Comparison of ENCODE assay signal across 20 cellular contexts in the genomic region with DNA sequence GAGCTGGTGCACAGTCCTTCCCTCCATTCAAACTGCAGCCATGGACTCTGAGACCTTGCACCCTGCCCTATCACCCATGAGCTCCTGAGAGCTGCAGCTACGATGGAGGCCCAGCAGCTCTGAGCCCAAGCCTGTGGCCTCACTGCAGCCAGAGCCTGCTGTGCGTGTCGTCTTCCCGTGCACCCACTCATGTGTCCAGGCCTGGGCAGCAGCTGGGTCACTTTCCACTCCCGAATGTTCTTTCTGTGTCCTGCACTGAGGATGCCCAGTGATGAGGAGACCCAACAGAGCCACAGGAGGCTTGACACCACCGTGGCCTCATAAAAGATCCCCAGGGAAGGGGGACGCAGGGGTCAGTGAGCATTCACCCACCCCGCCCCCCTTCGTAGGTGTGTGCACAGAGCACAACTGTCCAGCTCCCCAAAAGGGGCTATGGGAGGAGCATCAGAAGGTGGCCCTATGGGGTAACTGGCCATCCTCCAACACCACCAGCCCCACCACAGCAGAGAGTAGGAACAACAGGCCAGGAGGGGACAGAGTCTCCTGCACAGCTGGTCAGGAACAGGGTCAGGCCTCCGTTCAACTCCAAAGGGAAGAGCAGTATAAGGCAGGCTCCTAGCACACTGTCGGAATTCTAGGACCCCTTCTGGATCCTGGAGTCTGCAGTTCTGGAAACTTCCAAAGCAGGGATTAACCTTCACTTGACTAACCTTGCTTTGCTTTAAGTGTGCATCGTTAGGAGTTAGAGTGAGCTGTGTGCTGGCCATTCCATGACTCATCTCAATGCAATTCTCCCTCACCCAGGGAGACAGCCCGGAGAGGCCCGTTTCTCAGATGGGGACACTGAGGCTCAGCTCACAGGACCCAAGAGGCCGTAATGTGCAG. TPM values are rescaled to one million over a fixed set of nuclear protein-coding genes. Genes with fewer than 3 reads are reported as not detected.
DNase-seq lines count a peak whose midpoint lies in the region; ATAC-seq and TF ChIP-seq lines count a peak whose summit lies in the region.
"Had no signal": no experiment of that assay in that cellular context is flagged by ENCODE, and none has a peak within 500 bp of the region (broad histone marks: within the 10 kb centered on the region; RNA-seq: fewer than 3 reads in every experiment).

No MANE protein-coding gene starts in this region.

- no peaks in the 10 kb centered on the region for H3K9me3 Mint-ChIP-seq in brain
- no peaks in the 10 kb centered on the region for H3K9me3 Mint-ChIP-seq in activated CD4-positive, alpha-beta T cell treated with anti-CD3 and anti-CD28 coated beads, Interleukin-2, amount 10 ng/mL, durations not matched to agents 24 days and 14 days
- H3K9me3 Mint-ChIP-seq: nephron progenitor cell; T-helper 2 cell treated with Interferon-gamma antibody and Interleukin-4, amounts not matched to agents 5 μg/mL and 100 μg/mL, for 36 hours had no signal

- no peak for TF ChIP-seq CTCF in HCT116 (IDR thresholded peaks at IDR 0.05 in 2 of 3, conservative IDR thresholded peaks at IDR 0.05 in 1 of 3; ENCODE audit: borderline replicate concordance in 1 of 3, insufficient read depth in 1 of 3, low read depth in 2 of 3, low read length in 2 of 3)
- no peak for TF ChIP-seq CTCF in brain (conservative IDR thresholded peaks at IDR 0.05)

- peaks cover 68% of the 10 kb centered on the region for H3K4me1 Mint-ChIP-seq in brain
- no peaks in the 10 kb centered on the region for H3K4me1 Mint-ChIP-seq in activated CD4-positive, alpha-beta T cell treated with anti-CD3 and anti-CD28 coated beads, Interleukin-2, amount 10 ng/mL, durations not matched to agents 24 days and 14 days

- peaks cover 16 to 28% of the 10 kb centered on the region in 2 experiments for H3K4me1 ChIP-seq in HCT116 (ENCODE audit: control insufficient read depth in 1 of 2, insufficient read depth in 2 of 2, low read length in 2 of 2)
- H3K4me1 ChIP-seq: body of pancreas had no signal

- no peaks in the 10 kb centered on the region for H3K9me3 ChIP-seq in HCT116 (ENCODE audit: control insufficient read depth in 1 of 2, insufficient read depth in 1 of 2, low read depth in 1 of 2, low read length in 2 of 2)
- H3K9me3 ChIP-seq: body of pancreas had no signal

- no peak overlapping the region for H2AFZ ChIP-seq in HCT116 (ENCODE audit: low read depth, low read length, poor library complexity, severe bottlenecking)

- no peaks in the 10 kb centered on the region for H4K20me1 ChIP-seq in HCT116 (ENCODE audit: insufficient read depth)

- BruUV-seq in HCT116 (replicated peaks; lab: Mats Ljungman, UMichigan) = no TSS peak

- intact Hi-C loops in HCT116 (cut with micrococcal nuclease) = no loop called here
- intact Hi-C loops in activated CD4-positive, alpha-beta T cell treated with anti-CD3 and anti-CD28 coated beads, Interleukin-2, amount 10 ng/mL, durations not matched to agents 24 days and 14 days (cut with micrococcal nuclease) = no loop called here

- H3K36me3 Mint-ChIP-seq in brain = no peaks in the 10 kb centered on the region
- no peaks in the 10 kb centered on the region for H3K36me3 Mint-ChIP-seq in activated CD4-positive, alpha-beta T cell treated with anti-CD3 and anti-CD28 coated beads, Interleukin-2, amount 10 ng/mL, durations not matched to agents 24 days and 14 days (ENCODE audit: low read depth)

- H3K27ac ChIP-seq in HCT116 (ENCODE audit: low read depth, low read length) = no peak overlapping the region
- H3K27ac ChIP-seq: body of pancreas had no signal

- 0 out of 2 replicates have a peak, but pooled peaks have one; percentile 24 for ATAC-seq in HCT116
- ATAC-seq: body of pancreas had no signal

- H3K36me3 ChIP-seq in HCT116 (ENCODE audit: control insufficient read depth in 1 of 2, insufficient read depth in 2 of 2, low read length in 2 of 2) = no peaks in the 10 kb centered on the region

- H3K9ac ChIP-seq in HCT116 (ENCODE audit: low read length) = no peak overlapping the region

- no peak for TF ChIP-seq RAD21 in HCT116 (IDR thresholded peaks at IDR 0.05; ENCODE audit: low read depth)

- H3K27me3 Mint-ChIP-seq in brain = peaks cover 5% of the 10 kb centered on the region
- H3K27me3 Mint-ChIP-seq in activated CD4-positive, alpha-beta T cell treated with anti-CD3 and anti-CD28 coated beads, Interleukin-2, amount 10 ng/mL, durations not matched to agents 24 days and 14 days = no peaks in the 10 kb centered on the region

- no peaks in the 10 kb centered on the region for H3K9me2 ChIP-seq in HCT116 (ENCODE audit: insufficient read depth)

- POLR2A ChIA-PET in HCT116 (lab: Charles Lee) = interaction anchor here (1.3 to 1.5 kb wide), 2 partner anchors 9 to 11 kb away, joined by 3 read pairs; no protein-coding TSS in a partner anchor

- RAD21 ChIA-PET in HCT116 (lab: Charles Lee; ENCODE audit: low non-redundant PET in 1 of 2, low total read pairs in 2 of 2, uncharacterized antibody in 2 of 2, unreplicated experiment in 2 of 2) = no interaction called here

- DNase-seq in AG08396 (ENCODE audit: low spot score) = peak; percentile 71
- no peak for DNase-seq in HCT116 (ENCODE audit: low read depth, low spot score)
- DNase-seq in kidney glomerular epithelial cell (lab: John Stamatoyannopoulos, UW) = peak; percentile 31
- no peak for DNase-seq in activated CD4-positive, alpha-beta T cell treated with anti-CD3 and anti-CD28 coated beads, Interleukin-2, amount 10 ng/mL, durations not matched to agents 24 days and 14 days
- no peak for DNase-seq in NCI-H146 treated with DMSO at 0.1 percent for 48 hours (lab: John Stamatoyannopoulos, UW; ENCODE audit: unreplicated experiment)
- DNase-seq in DMS153 (lab: John Stamatoyannopoulos, UW) = no peak
- no peak for DNase-seq in NCI-H446 treated with DMSO at 0.1 percent for 48 hours (lab: John Stamatoyannopoulos, UW)
- DNase-seq: activated CD4-positive, CD25-positive, alpha-beta regulatory T cell treated with anti-CD3 and anti-CD28 coated beads, Interleukin-2, amount 50 U/mL, for 72 hours; activated CD8-positive, alpha-beta memory T cell treated with anti-CD3 and anti-CD28 coated beads, Interleukin-2, amount 50 U/mL, for 4 hours; activated gamma-delta T cell treated with Interleukin-2 at 50 U/mL for 16 hours; body of pancreas; DMS 273 treated with DMSO at 0.1 percent for 48 hours; effector CD8-positive, alpha-beta T cell; NCI-H187 treated with DMSO at 0.1 percent for 48 hours; NCI-H524 treated with DMSO at 0.1 percent for 48 hours; nephron progenitor cell; retina; stimulated activated CD4-positive, alpha-beta T cell treated with anti-CD3 and anti-CD28 coated beads, Interleukin-1b, Interleukin-23, amount 100 ng/mL, for 48 hours had no signal

- no peak overlapping the region for H3K4me2 ChIP-seq in HCT116 (ENCODE audit: low read length)

- H3K27ac Mint-ChIP-seq in brain = peak overlapping the region; percentile 60 to 99 (median 97)
- no peak overlapping the region for H3K27ac Mint-ChIP-seq in activated CD4-positive, alpha-beta T cell treated with anti-CD3 and anti-CD28 coated beads, Interleukin-2, amount 10 ng/mL, durations not matched to agents 24 days and 14 days
- H3K27ac Mint-ChIP-seq: nephron progenitor cell; T-helper 2 cell treated with Interferon-gamma antibody and Interleukin-4, amounts not matched to agents 5 μg/mL and 100 μg/mL, for 36 hours had no signal

- no peak overlapping the region for H3K4me3 ChIP-seq in HCT116 (replicated peaks in 1 of 2; ENCODE audit: low read depth in 1 of 2, low read length in 2 of 2)
- H3K4me3 ChIP-seq: body of pancreas had no signal

- H3K4me3 Mint-ChIP-seq in brain = peak overlapping the region in 1 of 5 experiments; percentile 43
- no peak overlapping the region for H3K4me3 Mint-ChIP-seq in activated CD4-positive, alpha-beta T cell treated with anti-CD3 and anti-CD28 coated beads, Interleukin-2, amount 10 ng/mL, durations not matched to agents 24 days and 14 days
- H3K4me3 Mint-ChIP-seq: nephron progenitor cell; T-helper 2 cell treated with Interferon-gamma antibody and Interleukin-4, amounts not matched to agents 5 μg/mL and 100 μg/mL, for 36 hours had no signal

- CTCF ChIA-PET in HCT116 (lab: Charles Lee) = interaction anchor here (4.7 kb wide), 1 partner anchor 10 kb away, joined by 39 read pairs; no protein-coding TSS in a partner anchor

- no peaks in the 10 kb centered on the region for H3K27me3 ChIP-seq in HCT116 (ENCODE audit: insufficient read depth, low read length)
- H3K27me3 ChIP-seq: body of pancreas had no signal

- TF ChIP-seq POLR2A in HCT116 (IDR thresholded peaks at IDR 0.05; ENCODE audit: borderline replicate concordance, extremely low read depth, insufficient read depth, insufficient read length) = no peak

- H3K79me2 ChIP-seq in HCT116 (ENCODE audit: insufficient read depth, low read length) = no peaks in the 10 kb centered on the region

TF ChIP-seq in HCT116, 20 proteins besides CTCF, POLR2A, EP300 and RAD21:
- TF ChIP-seq YY1 (IDR thresholded peaks at IDR 0.05; ENCODE audit: extremely low read depth, insufficient replicate concordance, low read depth, low read length) (no peak), EZH2 (IDR thresholded peaks at IDR 0.05) (no peak), CBX3 (IDR thresholded peaks at IDR 0.05; ENCODE audit: low read depth) (no peak), JUND (IDR thresholded peaks at IDR 0.05) (no peak), CEBPB (IDR thresholded peaks at IDR 0.05; ENCODE audit: low read depth) (no peak), EZH2phosphoT487 (IDR thresholded peaks at IDR 0.05; ENCODE audit: borderline replicate concordance) (no peak), ZNF274 (IDR thresholded peaks at IDR 0.05; ENCODE audit: low read depth, low read length) (no peak), SP1 (IDR thresholded peaks at IDR 0.05; ENCODE audit: low read depth) (no peak)
- TF ChIP-seq, protein P1, sequence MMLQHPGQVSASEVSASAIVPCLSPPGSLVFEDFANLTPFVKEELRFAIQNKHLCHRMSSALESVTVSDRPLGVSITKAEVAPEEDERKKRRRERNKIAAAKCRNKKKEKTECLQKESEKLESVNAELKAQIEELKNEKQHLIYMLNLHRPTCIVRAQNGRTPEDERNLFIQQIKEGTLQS (IDR thresholded peaks at IDR 0.05) = no peak
- TF ChIP-seq, protein P2, sequence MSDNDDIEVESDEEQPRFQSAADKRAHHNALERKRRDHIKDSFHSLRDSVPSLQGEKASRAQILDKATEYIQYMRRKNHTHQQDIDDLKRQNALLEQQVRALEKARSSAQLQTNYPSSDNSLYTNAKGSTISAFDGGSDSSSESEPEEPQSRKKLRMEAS (IDR thresholded peaks at IDR 0.05) = no peak

RNA-seq across cellular contexts. Expression of a gene that starts 52.6 kb away (rescaled TPM):
- total RNA-seq in HCT116 (2021; ENCODE audit: unreplicated experiment) = 19.3 TPM
- polyA plus RNA-seq in HCT116 (2012) = 22.8 and 27.9 TPM in 2 replicates
- polyA plus RNA-seq in brain (ENCODE audit: insufficient read depth, low read depth, low replicate concordance) = 3.2 TPM
- total RNA-seq in activated CD4-positive, alpha-beta T cell treated with anti-CD3 and anti-CD28 coated beads, Interleukin-2, amount 10 ng/mL, durations not matched to agents 24 days and 14 days = 0.63 and 0.66 TPM in 2 replicates

Comparison
In these comparisons a context has a peak if more than half of its experiments do, and no peak if none do; other contexts are left out.
1. DNase-seq: peak in AG08396 (single experiment) and kidney glomerular epithelial cell (single experiment); none in HCT116 (single experiment), activated CD4-positive, alpha-beta T cell treated with anti-CD3 and anti-CD28 coated beads, Interleukin-2, amount 10 ng/mL, durations not matched to agents 24 days and 14 days (single experiment), NCI-H146 treated with DMSO at 0.1 percent for 48 hours (single experiment), DMS153 (single experiment) and NCI-H446 treated with DMSO at 0.1 percent for 48 hours (single experiment).
2. RNA of a gene that starts 52.6 kb away (total RNA-seq): 19.3 TPM in HCT116 (single experiment); 0.63 to 0.66 TPM in activated CD4-positive, alpha-beta T cell treated with anti-CD3 and anti-CD28 coated beads, Interleukin-2, amount 10 ng/mL, durations not matched to agents 24 days and 14 days; every median in the first group is over 10 times any median in the second.